Comparison of ENCODE assay signal across 8 cellular contexts in genomic region chr11:62705880-62706831, GRCh38. TPM values are rescaled to one million over a fixed set of nuclear protein-coding genes. Genes with fewer than 3 reads are reported as not detected.
DNase-seq lines count a peak whose midpoint lies in the region; ATAC-seq and TF ChIP-seq lines count a peak whose summit lies in the region.

No MANE protein-coding gene starts in this region.

- H3K9me3 Mint-ChIP-seq in naive thymus-derived CD4-positive, alpha-beta T cell = peaks cover 0 to 4% (median 0%) of the 10 kb centered on the region in 11 donors

- H3K27me3 Mint-ChIP-seq in naive thymus-derived CD4-positive, alpha-beta T cell = no peaks in the 10 kb centered on the region

- peaks cover 0 to 23% (median 5%) of the 10 kb centered on the region in 5 donors for H3K36me3 Mint-ChIP-seq in naive thymus-derived CD4-positive, alpha-beta T cell

- peak overlapping the region; percentile 81 for H3K4me3 ChIP-seq in LNCaP clone FGC (ENCODE audit: low read depth, low read length)
- H3K4me3 ChIP-seq in naive thymus-derived CD4-positive, alpha-beta T cell (ENCODE audit: low read length) = peak overlapping the region; percentile 74

- H3K27me3 ChIP-seq in naive thymus-derived CD4-positive, alpha-beta T cell (ENCODE audit: control insufficient read depth in 2 of 2, insufficient read depth in 2 of 2, low read length in 2 of 2) = no peaks in the 10 kb centered on the region

- H3K27ac Mint-ChIP-seq in naive thymus-derived CD4-positive, alpha-beta T cell = peak overlapping the region; percentile 69 to 92 (median 87)

- ATAC-seq in GM21786 (IDR thresholded peaks at IDR 0.05; ENCODE audit: unreplicated experiment) = peak; percentile 57
- ATAC-seq in naive thymus-derived CD4-positive, alpha-beta T cell = peak; percentile 79

- no peaks in the 10 kb centered on the region for H3K9me3 ChIP-seq in naive thymus-derived CD4-positive, alpha-beta T cell (ENCODE audit: control insufficient read depth in 2 of 3, low read length in 3 of 3)

- peaks cover 17 to 49% (median 44%) of the 10 kb centered on the region in 7 donors for H3K4me1 Mint-ChIP-seq in naive thymus-derived CD4-positive, alpha-beta T cell

- CTCF ChIA-PET in naive thymus-derived CD4-positive, alpha-beta T cell (lab: Charles Lee) = interaction anchor here (0.7 to 2.5 kb wide), 4 partner anchors 25 to 114 kb away, joined by 3 to 10 read pairs (median 4); partner anchors contain the start of gene TUT1

- H3K4me3 Mint-ChIP-seq in naive thymus-derived CD4-positive, alpha-beta T cell = peak overlapping the region; percentile 83 to 97 (median 90)

- TF ChIP-seq CTCF in LNCaP clone FGC (IDR thresholded peaks at IDR 0.05; ENCODE audit: control insufficient read depth, extremely low read depth, insufficient read depth) = no peak

- peaks cover 41 to 46% of the 10 kb centered on the region in 2 donors for H3K4me1 ChIP-seq in naive thymus-derived CD4-positive, alpha-beta T cell (ENCODE audit: control insufficient read depth in 2 of 2, insufficient read depth in 2 of 2, low read length in 2 of 2)

- intact Hi-C loops in naive thymus-derived CD4-positive, alpha-beta T cell (cut with micrococcal nuclease) = loop anchor here (1.0 to 5.0 kb wide), 3 partner anchors 55 to 966 kb away; partner anchors contain the start of genes ATL3 (in 1 of the 2), EML3 (in 1 of the 2) and POLR2G (in 1 of the 2)

- POLR2A ChIA-PET in naive thymus-derived CD4-positive, alpha-beta T cell (lab: Charles Lee) = interaction anchor here (0.6 to 13.6 kb wide), 21 partner anchors 10 to 151 kb away, joined by 3 to 347 read pairs (median 9); partner anchors contain the start of genes C11orf98, CSKMT, EEF1G and EML3

- H3K36me3 ChIP-seq in naive thymus-derived CD4-positive, alpha-beta T cell (ENCODE audit: control insufficient read depth in 2 of 3, insufficient read depth in 3 of 3, low read length in 3 of 3) = peaks cover 0 to 2% (median 0%) of the 10 kb centered on the region in 3 experiments

- DNase-seq in DMS114 treated with DMSO at 0.1 percent for 48 hours (lab: John Stamatoyannopoulos, UW; ENCODE audit: unreplicated experiment) = peak; percentile 80
- DNase-seq in LNCaP clone FGC (ENCODE audit: low read depth) = no peak
- DNase-seq in RPMI7951 (ENCODE audit: low read depth) = peak; percentile 95
- DNase-seq in activated T-helper 1 cell treated with anti-CD3 and anti-CD28 coated beads, Interleukin-2, amount 50 U/mL, for 16 hours (ENCODE audit: low read depth in 1 of 2, low spot score in 1 of 2) = peak; percentile 86 to 92
- DNase-seq in fibroblast of gingiva (ENCODE audit: low read depth) = peak; percentile 93
- peak; percentile 86 to 96 (median 90) for DNase-seq in naive thymus-derived CD4-positive, alpha-beta T cell
- peak; percentile 90 to 91 for DNase-seq in stimulated activated CD8-positive, alpha-beta memory T cell treated with anti-CD3 and anti-CD28 coated beads, Interleukin-7, amount 100 ng/mL, for 48 hours (ENCODE audit: extremely low read depth in 1 of 2, low read depth in 1 of 2)

- H3K27ac ChIP-seq in naive thymus-derived CD4-positive, alpha-beta T cell (ENCODE audit: low read depth, low read length) = peak overlapping the region; percentile 73

RNA-seq across cellular contexts. Expression of gene BSCL2, which starts 1.1 kb away (rescaled TPM):
- 65.0 and 71.0 TPM in 2 replicates for total RNA-seq in RPMI7951 (2014; rRNA removed; shearing (Covaris generic))
- 10 to 100 TPM; 28.4 to 53.9 (median 39.0) TPM for total RNA-seq in naive thymus-derived CD4-positive, alpha-beta T cell
- 10 to 100 TPM; 57.9 to 63.5 TPM for polyA plus RNA-seq in naive thymus-derived CD4-positive, alpha-beta T cell

RNA-seq across cellular contexts. Expression of gene GNG3, which starts 1.3 kb away (rescaled TPM):
- total RNA-seq in RPMI7951 (2014; rRNA removed; shearing (Covaris generic)) = not detected in 2 replicates
- not detected for total RNA-seq in naive thymus-derived CD4-positive, alpha-beta T cell
- not detected for polyA plus RNA-seq in naive thymus-derived CD4-positive, alpha-beta T cell

RNA-seq across cellular contexts. Expression of gene LRRN4CL, which starts 16.8 kb away (rescaled TPM):
- total RNA-seq in RPMI7951 (2014; rRNA removed; shearing (Covaris generic)) = 6.0 and 6.2 TPM in 2 replicates
- total RNA-seq in naive thymus-derived CD4-positive, alpha-beta T cell = under 1 TPM in 3 of 5 experiments, not detected in 2; 0.12 to 0.38 (median 0.24) TPM
- not detected for polyA plus RNA-seq in naive thymus-derived CD4-positive, alpha-beta T cell

RNA-seq across cellular contexts. Expression of gene HNRNPUL2, which starts 21.1 kb away (rescaled TPM):
- 10.2 and 11.8 TPM in 2 replicates for total RNA-seq in RPMI7951 (2014; rRNA removed; shearing (Covaris generic))
- total RNA-seq in naive thymus-derived CD4-positive, alpha-beta T cell = 10 to 100 TPM; 43.4 to 77.5 (median 65.3) TPM
- 1 to 10 TPM; 1.9 TPM for polyA plus RNA-seq in naive thymus-derived CD4-positive, alpha-beta T cell

RNA-seq across cellular contexts. Expression of gene TTC9C, which starts 22.1 kb away (rescaled TPM):
- total RNA-seq in RPMI7951 (2014; rRNA removed; shearing (Covaris generic)) = 56.6 and 68.4 TPM in 2 replicates
- 10 to 100 TPM; 13.1 to 53.0 (median 47.1) TPM for total RNA-seq in naive thymus-derived CD4-positive, alpha-beta T cell
- polyA plus RNA-seq in naive thymus-derived CD4-positive, alpha-beta T cell = 10 to 100 TPM; 12.0 to 29.3 TPM
